8 cellular contexts compared by ENCODE assay signal in genomic region chr15:42735382-42736165, GRCh38. TPM values are rescaled to one million over a fixed set of nuclear protein-coding genes. Genes with fewer than 3 reads are reported as not detected.
DNase-seq lines count a peak whose midpoint lies in the region; ATAC-seq and TF ChIP-seq lines count a peak whose summit lies in the region.

No MANE protein-coding gene starts in this region.

- no peaks in the 10 kb centered on the region for H3K27me3 ChIP-seq in CD8-positive, alpha-beta memory T cell (ENCODE audit: insufficient read depth, low read length, poor library complexity, severe bottlenecking)
- no peaks in the 10 kb centered on the region for H3K27me3 ChIP-seq in osteoblast (ENCODE audit: insufficient read depth, low read length)

- H3K4me1 Mint-ChIP-seq in CD8-positive, alpha-beta memory T cell: peaks cover 16 to 28% (median 24%) of the 10 kb centered on the region in 3 donors

- H3K9me2 ChIP-seq in OCI-LY7 (ENCODE audit: insufficient read depth, low read length): no peaks in the 10 kb centered on the region

- no peaks in the 10 kb centered on the region for H3K27me3 Mint-ChIP-seq in CD8-positive, alpha-beta memory T cell

- peaks cover 0 to 45% (median 8%) of the 10 kb centered on the region in 3 donors for H3K36me3 Mint-ChIP-seq in CD8-positive, alpha-beta memory T cell

- no peaks in the 10 kb centered on the region for H3K9me3 ChIP-seq in CD8-positive, alpha-beta memory T cell (ENCODE audit: low read length)
- H3K9me3 ChIP-seq in OCI-LY7 (ENCODE audit: low read length) (no peaks in the 10 kb centered on the region), osteoblast (ENCODE audit: low read depth, low read length) (no peaks in the 10 kb centered on the region)

- peaks cover 4% of the 10 kb centered on the region; the same call in 1 of the 2 replicates for H3K79me2 ChIP-seq in OCI-LY7 (ENCODE audit: insufficient read depth, low read depth, low read length)
- peaks cover 26% of the 10 kb centered on the region for H3K79me2 ChIP-seq in osteoblast (ENCODE audit: insufficient read depth, low read length)

- peaks cover 21% of the 10 kb centered on the region for H3K36me3 ChIP-seq in CD8-positive, alpha-beta memory T cell (ENCODE audit: insufficient read depth, low read length)
- H3K36me3 ChIP-seq in OCI-LY7 (ENCODE audit: insufficient read depth, low read length) (peaks cover 47% of the 10 kb centered on the region), osteoblast (ENCODE audit: insufficient read depth, low read length) (peaks cover 39% of the 10 kb centered on the region)

- intact Hi-C loops in OCI-LY7 (cut with micrococcal nuclease; ENCODE audit: unreplicated experiment): loop anchor here (10.0 kb wide), 1 partner anchor 189 kb away; the partner anchor contains the start of gene TTBK2

- TF ChIP-seq CTCF in OCI-LY7 (conservative IDR thresholded peaks at IDR 0.05; ENCODE audit: low read length): no peak
- no peak for TF ChIP-seq CTCF in epithelial cell of esophagus (IDR thresholded peaks at IDR 0.05; ENCODE audit: insufficient read depth, low read depth, low read length, missing control alignments)
- no peak for TF ChIP-seq CTCF in osteoblast (IDR thresholded peaks at IDR 0.05; ENCODE audit: extremely low read depth, low read depth, low read length)

- H3K9me3 Mint-ChIP-seq in CD8-positive, alpha-beta memory T cell: no peaks in the 10 kb centered on the region

- peak overlapping the region; percentile 75 for H3K4me2 ChIP-seq in OCI-LY7 (ENCODE audit: low read length)
- H3K4me2 ChIP-seq in osteoblast (ENCODE audit: insufficient read depth, low read length): peak overlapping the region; percentile 72

- peaks cover 12% of the 10 kb centered on the region for H3K4me1 ChIP-seq in CD8-positive, alpha-beta memory T cell (ENCODE audit: insufficient read depth, low read length)
- H3K4me1 ChIP-seq in OCI-LY7 (ENCODE audit: insufficient read depth, low read length, poor library complexity, severe bottlenecking) (peaks cover 33% of the 10 kb centered on the region), osteoblast (ENCODE audit: insufficient read depth, low read length) (peaks cover 11% of the 10 kb centered on the region)

- DNase-seq in CD8-positive, alpha-beta memory T cell: no peak
- no peak for DNase-seq in OCI-LY7 (ENCODE audit: low spot score)
- DNase-seq in epithelial cell of esophagus (ENCODE audit: low read depth): no peak
- peak; percentile 66 for DNase-seq in osteoblast (ENCODE audit: insufficient read length, low spot score, missing footprints)
- no peak for DNase-seq in COLO668 (lab: John Stamatoyannopoulos, UW; ENCODE audit: unreplicated experiment)
- no peak for DNase-seq in HuH-7 (ENCODE audit: low spot score)

- H3K27ac ChIP-seq in CD8-positive, alpha-beta memory T cell (ENCODE audit: low read depth, low read length): peak overlapping the region; percentile 73
- H3K27ac ChIP-seq in OCI-LY7 (ENCODE audit: low read depth, low read length, poor library complexity, severe bottlenecking) (no peak overlapping the region), osteoblast (ENCODE audit: low read depth, low read length) (no peak overlapping the region)

- no TSS peak for BruUV-seq in OCI-LY7 (replicated peaks; lab: Mats Ljungman, UMichigan)

- CTCF ChIA-PET in CD8-positive, alpha-beta memory T cell (lab: Charles Lee): interaction anchor here (0.7 to 1.6 kb wide), 2 partner anchors 14 to 191 kb away, joined by 3 to 5 read pairs; no protein-coding TSS in a partner anchor
- CTCF ChIA-PET in OCI-LY7 (lab: Charles Lee; ENCODE audit: unreplicated experiment): no interaction called here

- ATAC-seq in HG02852 (IDR thresholded peaks at IDR 0.05; ENCODE audit: unreplicated experiment): no peak
- no peak for ATAC-seq in HG02938 (IDR thresholded peaks at IDR 0.05; ENCODE audit: unreplicated experiment)

- H4K20me1 ChIP-seq in OCI-LY7 (ENCODE audit: insufficient read depth, low read length): peaks cover 5% of the 10 kb centered on the region; the same call in 1 of the 2 replicates
- peaks cover 18% of the 10 kb centered on the region for H4K20me1 ChIP-seq in osteoblast (ENCODE audit: insufficient read depth, low read length)

- POLR2A ChIA-PET in CD8-positive, alpha-beta memory T cell (lab: Charles Lee): no interaction called here
- POLR2A ChIA-PET in OCI-LY7 (lab: Charles Lee): no interaction called here

- peak overlapping the region; percentile 79 for H3K4me3 ChIP-seq in CD8-positive, alpha-beta memory T cell (ENCODE audit: low read length)
- H3K4me3 ChIP-seq in OCI-LY7 (ENCODE audit: low read depth, low read length, poor library complexity, severe bottlenecking) (peak overlapping the region; percentile 83), epithelial cell of esophagus (ENCODE audit: low read length) (peak overlapping the region; percentile 71), osteoblast (ENCODE audit: insufficient read depth, low read length) (peak overlapping the region; percentile 92)

- peak overlapping the region; percentile 80 to 92 (median 82) for H3K4me3 Mint-ChIP-seq in CD8-positive, alpha-beta memory T cell

- peak overlapping the region in 7 of 8 donors; percentile 46 to 88 (median 69) for H3K27ac Mint-ChIP-seq in CD8-positive, alpha-beta memory T cell

- H2AFZ ChIP-seq in OCI-LY7 (ENCODE audit: low read length): no peak overlapping the region; the same call in 1 of the 2 replicates
- H2AFZ ChIP-seq in osteoblast (ENCODE audit: low read length): peak overlapping the region; percentile 13

RNA-seq across cellular contexts. Expression of gene CDAN1, which starts 1.4 kb away (rescaled TPM):
- 10 to 100 TPM; 24.7 to 24.8 TPM for total RNA-seq in CD8-positive, alpha-beta memory T cell
- 11.2 TPM for polyA plus RNA-seq in CD8-positive, alpha-beta memory T cell
- 26.1 and 28.9 TPM in 2 replicates for total RNA-seq in OCI-LY7 (2014; rRNA removed; shearing (Covaris generic))
- 29.5 and 33.6 TPM in 2 replicates for total RNA-seq in OCI-LY7 (2022)
- 7.6 and 9.7 TPM in 2 replicates for total RNA-seq in osteoblast
